Comparison of ENCODE assay signal across 8 cellular contexts in genomic region chr5:141968914-141969608, GRCh38. TPM values are rescaled to one million over a fixed set of nuclear protein-coding genes. Genes with fewer than 3 reads are reported as not detected.
DNase-seq lines count a peak whose midpoint lies in the region; ATAC-seq and TF ChIP-seq lines count a peak whose summit lies in the region.

Gene RNF14, plus strand, starts transcription at chr5:141969105. Its CDS starts 4,484 bp downstream, at chr5:141973589.

- peaks cover 19% of the 10 kb centered on the region for H3K36me3 ChIP-seq in OCI-LY1 (ENCODE audit: insufficient read depth, low read length)

- H3K9ac ChIP-seq in OCI-LY1 (ENCODE audit: low read length), result peak within 1 kb of the TSS; percentile 88

- H3K9me3 ChIP-seq in OCI-LY1 (ENCODE audit: low read length), result no peaks in the 10 kb centered on the region

- H3K4me1 ChIP-seq in OCI-LY1 (ENCODE audit: insufficient read depth, low read length, severe bottlenecking), result peaks cover 34% of the 10 kb centered on the region

- peak; percentile 86 for ATAC-seq in GM21381 (IDR thresholded peaks at IDR 0.05; ENCODE audit: unreplicated experiment)

- peak within 1 kb of the TSS; percentile 72 for H2AFZ ChIP-seq in OCI-LY1 (ENCODE audit: low read length)

- peak; percentile 80 for TF ChIP-seq CTCF in OCI-LY1 (IDR thresholded peaks at IDR 0.05; ENCODE audit: low read length)

- H3K4me3 ChIP-seq in OCI-LY1 (ENCODE audit: low read depth, low read length, poor library complexity, severe bottlenecking), result peak within 1 kb of the TSS; percentile 75

- peak within 1 kb of the TSS; percentile 85 for H3K27ac ChIP-seq in OCI-LY1 (ENCODE audit: low read depth, low read length, poor library complexity, severe bottlenecking)

- H3K9me2 ChIP-seq in OCI-LY1 (ENCODE audit: low read depth, low read length), result no peaks in the 10 kb centered on the region

- H3K27me3 ChIP-seq in OCI-LY1 (ENCODE audit: insufficient read depth, low read length), result no peaks in the 10 kb centered on the region

- no peaks in the 10 kb centered on the region for H4K20me1 ChIP-seq in OCI-LY1 (ENCODE audit: insufficient read depth, low read length)

- no peaks in the 10 kb centered on the region for H3F3A ChIP-seq in OCI-LY1 (ENCODE audit: insufficient read depth, low read length)

- H3K79me2 ChIP-seq in OCI-LY1 (ENCODE audit: insufficient read depth, low read length), result peaks cover 8% of the 10 kb centered on the region

- peak; percentile 98 for DNase-seq in DMS 273 (lab: John Stamatoyannopoulos, UW; ENCODE audit: unreplicated experiment)
- peak in 75 of 76 experiments; percentile 52 to 95 (median 89) for DNase-seq in HUDEP-2 (lab: John Stamatoyannopoulos, UW; ENCODE audit: unreplicated experiment in 76 of 76)
- peak; percentile 97 for DNase-seq in activated CD8-positive, alpha-beta memory T cell treated with anti-CD3 and anti-CD28 coated beads, Interleukin-2, amount 50 U/mL, for 48 hours
- DNase-seq in epidermal melanocyte (ENCODE audit: insufficient read length, low spot score), result peak; percentile 79
- DNase-seq in mucosa of gallbladder (ENCODE audit: low spot score), result peak; percentile 94
- peak; percentile 60 to 84 for DNase-seq in stimulated activated CD8-positive, alpha-beta memory T cell treated with anti-CD3 and anti-CD28 coated beads, Interleukin-4, amount 100 ng/mL, for 4 hours (ENCODE audit: low read depth in 2 of 2, low spot score in 1 of 2)

- peak within 1 kb of the TSS; percentile 89 for H3K4me2 ChIP-seq in OCI-LY1 (ENCODE audit: low read length)

RNA-seq across cellular contexts. Expression of gene RNF14, which starts in this region (rescaled TPM):
- 62.7 TPM for total RNA-seq in mucosa of gallbladder

Comparison
In these comparisons a context has a peak if more than half of its experiments do, and no peak if none do; other contexts are left out.
1. Peak in every context shown above with its lines: DNase-seq, ATAC-seq, H3K4me3 ChIP-seq and H3K27ac ChIP-seq.